In the genomic region with DNA sequence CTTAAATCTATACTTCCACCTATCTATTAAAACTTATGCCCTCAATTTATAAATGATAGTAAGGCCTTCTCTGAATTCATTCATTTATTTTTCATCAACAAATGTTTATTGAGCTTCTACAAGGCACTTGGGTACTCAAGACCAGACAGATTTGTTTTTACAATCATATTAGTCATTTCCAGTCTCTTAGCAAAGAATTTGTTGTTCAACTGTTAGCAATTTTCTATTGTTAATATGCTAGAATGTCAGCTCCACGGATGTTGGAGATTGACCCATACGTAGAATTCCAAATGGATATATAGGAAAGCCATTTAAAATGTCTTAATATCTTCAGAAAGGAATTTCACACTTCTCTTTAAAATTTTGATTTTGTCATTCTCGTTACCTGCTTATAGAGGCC, we compare ENCODE assay signal across 16 cellular contexts. TPM values are rescaled to one million over a fixed set of nuclear protein-coding genes. Genes with fewer than 3 reads are reported as not detected.
DNase-seq lines count a peak whose midpoint lies in the region; ATAC-seq and TF ChIP-seq lines count a peak whose summit lies in the region.
"Had no signal": no experiment of that assay in that cellular context is flagged by ENCODE, and none has a peak within 500 bp of the region (broad histone marks: within the 10 kb centered on the region; RNA-seq: fewer than 3 reads in every experiment).

No MANE protein-coding gene starts in this region.

- peak overlapping the region; percentile 99 for H3K4ac ChIP-seq in IMR-90 (ENCODE audit: low read depth, low read length)

- peak overlapping the region; percentile 99 for H2BK5ac ChIP-seq in IMR-90 (ENCODE audit: low read depth, low read length, poor library complexity, severe bottlenecking)

- no peak for TF ChIP-seq CTCF in AG04450 (IDR thresholded peaks at IDR 0.05; ENCODE audit: low read depth, low read length)
- no peak for TF ChIP-seq CTCF in IMR-90 (conservative IDR thresholded peaks at IDR 0.05; ENCODE audit: low read depth, low read length)
- TF ChIP-seq CTCF in dorsolateral prefrontal cortex (IDR thresholded peaks at IDR 0.05 in 54 of 56, conservative IDR thresholded peaks at IDR 0.05 in 2 of 56; ENCODE audit: low read depth in 1 of 56, partially characterized antibody in 56 of 56): no peak
- TF ChIP-seq CTCF in nephron (IDR thresholded peaks at IDR 0.05; ENCODE audit: unreplicated experiment in 3 of 3): no peak
- TF ChIP-seq CTCF in tibial nerve (IDR thresholded peaks at IDR 0.05): no peak

- POLR2A ChIA-PET in AG04450 (lab: Yijun Ruan, JAX): interaction anchor here (1.0 to 4.9 kb wide), 3 partner anchors 20 to 43 kb away, joined by 4 to 42 read pairs (median 38); a partner anchor contains a TSS
- POLR2A ChIA-PET in IMR-90 (lab: Charles Lee; ENCODE audit: unreplicated experiment): interaction anchor here (0.7 to 0.9 kb wide), 2 partner anchors 8 to 44 kb away, joined by 3 read pairs; no protein-coding TSS in a partner anchor

- no CpG with 5 or more reads among the region's 3 CpGs for WGBS in IMR-90 (ENCODE audit: extremely low coverage in 2 of 2, insufficient read length in 1 of 2), 2 experiments
- 77 to 87% methylated on average over 3 of the region's 3 CpGs for WGBS in tibial nerve, 2 donors

- peak overlapping the region; percentile 99 for H3K14ac ChIP-seq in IMR-90 (replicated peaks; ENCODE audit: low read depth, low read length)

- no peak overlapping the region; the same call in none of the 2 replicates for H3K4me2 ChIP-seq in IMR-90 (ENCODE audit: low read depth, low read length)
- H3K4me2 ChIP-seq: BLaER1 treated with 17β-estradiol and CSF1 and Interleukin-3, amounts not matched to agents 10 nM and 100 nM had no signal

- peaks cover 39% of the 10 kb centered on the region for H3K4me1 Mint-ChIP-seq in nephron

- H3K36me3 Mint-ChIP-seq in nephron (ENCODE audit: low read depth): peaks cover 50% of the 10 kb centered on the region

- peaks cover 19% of the 10 kb centered on the region for H3K9me1 ChIP-seq in IMR-90 (ENCODE audit: insufficient read depth, low read length)

- H2AK9ac ChIP-seq in IMR-90 (replicated peaks; ENCODE audit: low read depth, low read length, poor library complexity): no peak overlapping the region

- H3K27me3 Mint-ChIP-seq in nephron (ENCODE audit: low read depth): no peaks in the 10 kb centered on the region

- H3K27ac ChIP-seq in AG04450 (ENCODE audit: low read depth, low read length): peak overlapping the region; percentile 98
- H3K27ac ChIP-seq in IMR-90 (ENCODE audit: insufficient read depth, low read length): peak overlapping the region; percentile 100
- H3K27ac ChIP-seq in dorsolateral prefrontal cortex: peak overlapping the region in 48 of 59 donors; percentile 2 to 100 (median 60)
- peak overlapping the region in 2 of 4 donors; percentile 86 to 99 for H3K27ac ChIP-seq in tibial nerve
- H3K27ac ChIP-seq: BLaER1 treated with 17β-estradiol and CSF1 and Interleukin-3, amounts not matched to agents 10 nM and 100 nM had no signal

- intact Hi-C loops in IMR-90 (cut with micrococcal nuclease) (no loop called here), dorsolateral prefrontal cortex (cut with DNase I) (no loop called here)

- in situ Hi-C loops in IMR-90 (cut with MboI; ENCODE audit: low sequenced_read_pairs): no loop called here

- H3K9me3 ChIP-seq in AG04450 (ENCODE audit: control insufficient read depth, insufficient read depth, low read length) (no peaks in the 10 kb centered on the region), IMR-90 (ENCODE audit: control insufficient read depth, insufficient read depth, low read length) (no peaks in the 10 kb centered on the region), tibial nerve (no peaks in the 10 kb centered on the region)

- H3K9me3 Mint-ChIP-seq in nephron: no peaks in the 10 kb centered on the region
- H3K9me3 Mint-ChIP-seq: H9 had no signal

- H3K4me1 ChIP-seq in IMR-90 (ENCODE audit: control insufficient read depth, insufficient read depth, low read length) (peaks cover 47% of the 10 kb centered on the region), tibial nerve (peaks cover 0 to 63% (median 33%) of the 10 kb centered on the region in 4 donors)

- 0 out of 2 replicates have a peak, but pooled peaks have one; percentile 16 for TF ChIP-seq POLR2A in IMR-90 (IDR thresholded peaks at IDR 0.05; ENCODE audit: low read depth, low read length)
- no peak for TF ChIP-seq POLR2A in tibial nerve (IDR thresholded peaks at IDR 0.05)

- BruUV-seq in IMR-90 (replicated peaks; lab: Mats Ljungman, UMichigan): no TSS peak

- peak overlapping the region; percentile 98 for H2BK120ac ChIP-seq in IMR-90 (ENCODE audit: low read depth, low read length)

- peak overlapping the region; percentile 99 for H4K91ac ChIP-seq in IMR-90 (ENCODE audit: insufficient read depth, low read depth, low read length)

- peak overlapping the region in 1 of 3 experiments; percentile 69 for H3K27ac Mint-ChIP-seq in nephron
- H3K27ac Mint-ChIP-seq: H9, progenitor cell of endocrine pancreas had no signal

- H3K4me3 Mint-ChIP-seq in nephron: peak overlapping the region in 2 of 3 experiments; percentile 24 to 66
- H3K4me3 Mint-ChIP-seq: H9 had no signal

- H3K56ac ChIP-seq in IMR-90 (ENCODE audit: extremely low read depth, insufficient read depth, low read length): peak overlapping the region; percentile 97

- H2BK20ac ChIP-seq in IMR-90 (ENCODE audit: low read depth, low read length): peak overlapping the region; percentile 99; the same call in 1 of the 2 replicates

- ATAC-seq in IMR-90 (ENCODE audit: low read depth) (peak; percentile 3; the same call in 1 of the 2 replicates), HG02973 (IDR thresholded peaks at IDR 0.05; ENCODE audit: unreplicated experiment) (no peak), GM18868 (IDR thresholded peaks at IDR 0.05; ENCODE audit: unreplicated experiment) (no peak), HG03457 (IDR thresholded peaks at IDR 0.05; ENCODE audit: unreplicated experiment) (no peak)
- ATAC-seq: left colon had no signal

- H3K79me1 ChIP-seq in IMR-90 (ENCODE audit: low read depth in 1 of 2, low read length in 2 of 2): peaks cover 49 to 68% of the 10 kb centered on the region in 2 experiments

- no peaks in the 10 kb centered on the region for H4K20me1 ChIP-seq in IMR-90 (ENCODE audit: insufficient read depth, low read length)
- H4K20me1 ChIP-seq: BLaER1 treated with 17β-estradiol and CSF1 and Interleukin-3, amounts not matched to agents 10 nM and 100 nM had no signal

- no peak for TF ChIP-seq EP300 in tibial nerve (IDR thresholded peaks at IDR 0.05)

- peak overlapping the region; percentile 100 for H4K5ac ChIP-seq in IMR-90 (ENCODE audit: low read depth, low read length)

- peak overlapping the region; percentile 71 for H3K9ac ChIP-seq in IMR-90 (ENCODE audit: low read depth, low read length)
- H3K9ac ChIP-seq: BLaER1 treated with 17β-estradiol and CSF1 and Interleukin-3, amounts not matched to agents 10 nM and 100 nM had no signal

- H2AK5ac ChIP-seq in IMR-90 (ENCODE audit: low read depth, low read length): peak overlapping the region; percentile 98; the same call in 1 of the 2 replicates

- peak overlapping the region; percentile 99 for H4K8ac ChIP-seq in IMR-90 (ENCODE audit: low read depth in 2 of 2, low read length in 2 of 2)

- TF ChIP-seq RAD21 in IMR-90 (IDR thresholded peaks at IDR 0.05; ENCODE audit: low read length): no peak

- peak overlapping the region; percentile 99; the same call in 2 of the 3 replicates for H2BK15ac ChIP-seq in IMR-90 (ENCODE audit: low read depth, low read length)

- DNase-seq in AG04450 (ENCODE audit: low read depth, low spot score) (no peak), IMR-90 (peak; percentile 82), dorsolateral prefrontal cortex (no peak), tibial nerve (ENCODE audit: low spot score in 2 of 2) (no peak)
- DNase-seq: activated CD4-positive, CD25-positive, alpha-beta regulatory T cell treated with anti-CD3 and anti-CD28 coated beads, Interleukin-2, amount 50 U/mL, for 72 hours; activated naive CD4-positive, alpha-beta T cell treated with anti-CD3 and anti-CD28 coated beads, Interleukin-2, amount 50 U/mL, for 16 hours; H9; left colon; NCI-H446 treated with DMSO at 0.1 percent for 48 hours; Right ventricle myocardium superior had no signal

- H3K27me3 ChIP-seq in AG04450 (ENCODE audit: control insufficient read depth, insufficient read depth, low read length) (no peaks in the 10 kb centered on the region), IMR-90 (ENCODE audit: control insufficient read depth, insufficient read depth, low read length) (no peaks in the 10 kb centered on the region), dorsolateral prefrontal cortex (no peaks in the 10 kb centered on the region), tibial nerve (no peaks in the 10 kb centered on the region)

- no peak overlapping the region for H3K4me3 ChIP-seq in AG04450 (ENCODE audit: low read depth, low read length)
- H3K4me3 ChIP-seq in IMR-90 (ENCODE audit: insufficient read depth, low read depth, low read length): no peak overlapping the region
- H3K4me3 ChIP-seq in dorsolateral prefrontal cortex: no peak overlapping the region
- H3K4me3 ChIP-seq in tibial nerve: no peak overlapping the region
- H3K4me3 ChIP-seq: BLaER1 treated with 17β-estradiol and CSF1 and Interleukin-3, amounts not matched to agents 10 nM and 100 nM had no signal

- peak overlapping the region; percentile 100 for H3K18ac ChIP-seq in IMR-90 (ENCODE audit: low read depth, low read length)

- peak overlapping the region; percentile 99 for H3K23ac ChIP-seq in IMR-90 (ENCODE audit: low read depth, low read length)

- dilution Hi-C loops in IMR-90 (cut with HindIII; ENCODE audit: low sequenced_read_pairs, unreplicated experiment): no loop called here

- CTCF ChIA-PET in AG04450 (lab: Charles Lee) (interaction anchor here (1.0 to 1.1 kb wide), 4 partner anchors 37 to 93 kb away, joined by 3 to 4 read pairs (median 4); no protein-coding TSS in a partner anchor), IMR-90 (lab: Yijun Ruan, JAX) (interaction anchor here (1.0 to 1.5 kb wide), 3 partner anchors 15 to 39 kb away, joined by 3 to 4 read pairs (median 4); no protein-coding TSS in a partner anchor)

- no peak overlapping the region for H2AFZ ChIP-seq in IMR-90 (replicated peaks; ENCODE audit: low read length, poor library complexity)

- H3K36me3 ChIP-seq in IMR-90 (ENCODE audit: control insufficient read depth, insufficient read depth, low read length) (peaks cover 35% of the 10 kb centered on the region), tibial nerve (peaks cover 0 to 50% (median 8%) of the 10 kb centered on the region in 3 donors)

RNA-seq across cellular contexts. Expression of a gene that starts 36.7 kb away (rescaled TPM):
- polyA plus RNA-seq in AG04450 (2011; rRNA removed): 85.1 and 97.1 TPM in 2 replicates
- polyA minus RNA-seq in AG04450 (2011; rRNA and poly(A)+ RNA removed): 176 and 193 TPM in 2 replicates
- total RNA-seq in IMR-90 (2012; rRNA removed): 230 and 274 TPM in 2 replicates
- 44.9 and 45.1 TPM in 2 replicates for polyA plus RNA-seq in IMR-90 (2012; rRNA removed)
- polyA plus RNA-seq in IMR-90 (2012; cell fraction: cytosol; rRNA removed): 15.3 and 16.3 TPM in 2 replicates
- polyA plus RNA-seq in IMR-90 (2012; cell fraction: nucleus; rRNA removed; ENCODE audit: low replicate concordance): 12.9 and 53.4 TPM in 2 replicates
- total RNA-seq in dorsolateral prefrontal cortex: 100 to 1,000 TPM; 101 to 187 (median 131) TPM
- total RNA-seq in tibial nerve: 100 to 1,000 TPM; 121 to 171 (median 150) TPM
